8 cellular contexts compared by ENCODE assay signal in the genomic region with DNA sequence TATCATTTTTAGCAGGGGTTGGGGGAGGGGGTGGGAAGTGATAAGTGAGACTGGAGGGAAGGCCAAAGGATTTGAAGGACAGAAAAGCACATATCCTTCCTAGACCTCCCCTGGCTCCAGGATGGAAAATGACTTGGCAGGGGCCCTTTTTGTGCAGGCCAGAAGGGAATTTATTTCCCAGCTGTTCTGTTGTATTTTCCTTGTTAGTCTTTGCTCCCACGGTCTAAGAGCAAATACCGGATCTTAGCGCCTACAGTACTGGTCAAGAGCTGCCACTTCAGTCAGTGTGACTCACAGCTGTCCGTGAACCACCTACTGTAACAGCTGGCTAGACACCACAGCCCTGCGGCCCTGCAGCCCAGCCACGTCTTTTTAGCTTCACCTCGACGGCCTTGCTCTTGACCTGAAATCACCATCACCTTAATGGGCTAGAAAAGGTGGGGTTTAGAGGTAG. TPM values are rescaled to one million over a fixed set of nuclear protein-coding genes. Genes with fewer than 3 reads are reported as not detected.
DNase-seq lines count a peak whose midpoint lies in the region; ATAC-seq and TF ChIP-seq lines count a peak whose summit lies in the region.

No MANE protein-coding gene starts in this region.

- no peaks in the 10 kb centered on the region for H3K9me3 ChIP-seq in colonic mucosa

- no peak for TF ChIP-seq POLR2A in GM18505 (IDR thresholded peaks at IDR 0.05; ENCODE audit: borderline replicate concordance, extremely low read depth, insufficient read depth, insufficient read length)

- WGBS in mesendoderm (ENCODE audit: extremely low coverage, insufficient coverage, low lambda C conversion rate) = no CpG with 5 or more reads among the region's 8 CpGs

- H3K27me3 ChIP-seq in colonic mucosa (no peaks in the 10 kb centered on the region), mesendoderm (ENCODE audit: insufficient read depth, low read length, poor library complexity) (no peaks in the 10 kb centered on the region)

- intact Hi-C loops in colonic mucosa (cut with DNase I) = no loop called here

- H2AK5ac ChIP-seq in mesendoderm (ENCODE audit: low read length) = no peak overlapping the region

- H3K36me3 ChIP-seq in colonic mucosa (no peaks in the 10 kb centered on the region), mesendoderm (ENCODE audit: control insufficient read depth, insufficient read depth, low read length) (no peaks in the 10 kb centered on the region)

- H3K27ac ChIP-seq in colonic mucosa (peak overlapping the region; percentile 65), mesendoderm (ENCODE audit: low read depth, low read length) (no peak overlapping the region)

- H3K9ac ChIP-seq in colonic mucosa (ENCODE audit: low read depth in 2 of 2, low read length in 2 of 2) (no peak overlapping the region), mesendoderm (ENCODE audit: low read length) (no peak overlapping the region)

- H3K79me2 ChIP-seq in mesendoderm (ENCODE audit: control insufficient read depth, insufficient read depth, low read length) = no peaks in the 10 kb centered on the region

- in situ Hi-C loops in ACHN (cut with HindIII; ENCODE audit: low pct_ligation_motif_present, low pct_unique_long_range_greater_than_20kb, low sequenced_read_pairs) = no loop called here

- peak overlapping the region; percentile 41 for H2BK15ac ChIP-seq in mesendoderm (replicated peaks; ENCODE audit: low read depth)

- no peak for TF ChIP-seq CTCF in colonic mucosa (IDR thresholded peaks at IDR 0.05)

- no peak overlapping the region for H3K4ac ChIP-seq in mesendoderm (ENCODE audit: low read depth, low read length)

- H3K56ac ChIP-seq in mesendoderm (ENCODE audit: low read length) = no peak overlapping the region

- no peak overlapping the region for H3K23ac ChIP-seq in mesendoderm (ENCODE audit: low read length)

- H3K18ac ChIP-seq in mesendoderm (ENCODE audit: low read length) = no peak overlapping the region

- H2BK120ac ChIP-seq in mesendoderm (ENCODE audit: low read depth, low read length) = no peak overlapping the region

- ATAC-seq in GM18505 (IDR thresholded peaks at IDR 0.05; ENCODE audit: unreplicated experiment) = no peak

- DNase-seq in ACHN (peak; percentile 72), NCI-H2029 (lab: John Stamatoyannopoulos, UW) (peak; percentile 67), colonic mucosa (peak; percentile 72), mesendoderm (peak; percentile 56), medulla oblongata (ENCODE audit: extremely low spot score) (no peak), SKM-1 treated with dmso at 0.1 percent for 144 hours (lab: John Stamatoyannopoulos, UW; ENCODE audit: unreplicated experiment) (no peak), NCI-H1048 (lab: John Stamatoyannopoulos, UW) (no peak)

- H3K4me3 ChIP-seq in colonic mucosa (no peak overlapping the region), mesendoderm (ENCODE audit: low read length) (no peak overlapping the region)

- no peak overlapping the region for H2BK5ac ChIP-seq in mesendoderm (ENCODE audit: low read length)

- no peak overlapping the region for H3K4me2 ChIP-seq in mesendoderm (ENCODE audit: low read length)

- H4K8ac ChIP-seq in mesendoderm (ENCODE audit: low read depth, low read length) = no peak overlapping the region

- H3K79me1 ChIP-seq in mesendoderm (ENCODE audit: low read length) = no peaks in the 10 kb centered on the region

- H3K4me1 ChIP-seq in colonic mucosa (no peaks in the 10 kb centered on the region), mesendoderm (ENCODE audit: control insufficient read depth, low read depth, low read length) (peaks cover 9% of the 10 kb centered on the region)

- H4K5ac ChIP-seq in mesendoderm (ENCODE audit: low read length) = no peak overlapping the region

RNA-seq across cellular contexts. Expression of gene ERRFI1, which starts 51.0 kb away (rescaled TPM):
- total RNA-seq in colonic mucosa = 10 to 100 TPM; 22.3 to 45.5 TPM
- polyA plus RNA-seq in mesendoderm (2013, experiment 1 of 2) = 16.0 TPM
- polyA plus RNA-seq in mesendoderm (2013, experiment 2 of 2) = 17.5 TPM

Comparison
In these comparisons a context has a peak if more than half of its experiments do, and no peak if none do; other contexts are left out.
1. DNase-seq: peak in ACHN (single experiment), NCI-H2029 (single experiment), colonic mucosa (single experiment) and mesendoderm (single experiment); none in medulla oblongata (single experiment), SKM-1 treated with dmso at 0.1 percent for 144 hours (single experiment) and NCI-H1048 (single experiment).